In genomic region chr1:171266930-171267329, GRCh38 we compare ENCODE assay signal across 1 cellular context.
TF ChIP-seq lines count a peak whose summit lies in the region.

No MANE protein-coding gene starts in this region.

TF ChIP-seq in H1, 55 proteins besides CTCF, POLR2A, EP300 and RAD21:
- no peak for TF ChIP-seq JUN (IDR thresholded peaks at IDR 0.05; ENCODE audit: low read depth, low read length)
- TF ChIP-seq CHD2 (IDR thresholded peaks at IDR 0.05; ENCODE audit: low read length): no peak
- no peak for TF ChIP-seq KDM4A (IDR thresholded peaks at IDR 0.05; ENCODE audit: low read depth, low read length, severe bottlenecking)
- no peak for TF ChIP-seq YY1 (IDR thresholded peaks at IDR 0.05; ENCODE audit: low read depth, low read length)
- TF ChIP-seq, protein P1, sequence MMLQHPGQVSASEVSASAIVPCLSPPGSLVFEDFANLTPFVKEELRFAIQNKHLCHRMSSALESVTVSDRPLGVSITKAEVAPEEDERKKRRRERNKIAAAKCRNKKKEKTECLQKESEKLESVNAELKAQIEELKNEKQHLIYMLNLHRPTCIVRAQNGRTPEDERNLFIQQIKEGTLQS (IDR thresholded peaks at IDR 0.05; ENCODE audit: insufficient read depth, low read depth, low read length): no peak
- no peak for TF ChIP-seq RNF2 (IDR thresholded peaks at IDR 0.05; ENCODE audit: borderline replicate concordance, low read depth, low read length, missing control alignments, poor library complexity, severe bottlenecking)
- TF ChIP-seq BCL11A (IDR thresholded peaks at IDR 0.05; ENCODE audit: low read depth in 2 of 2, low read length in 2 of 2): no peak
- TF ChIP-seq RFX5 (IDR thresholded peaks at IDR 0.05; ENCODE audit: borderline replicate concordance, low read depth, low read length): no peak
- no peak for TF ChIP-seq CHD1 (IDR thresholded peaks at IDR 0.05; ENCODE audit: low read depth, low read length)
- no peak for TF ChIP-seq BACH1 (IDR thresholded peaks at IDR 0.05; ENCODE audit: low read length)
- TF ChIP-seq SIRT6 (IDR thresholded peaks at IDR 0.05; ENCODE audit: low read length): no peak
- no peak for TF ChIP-seq POLR2AphosphoS5 (IDR thresholded peaks at IDR 0.05; ENCODE audit: low read depth, low read length)
- TF ChIP-seq SP4 (IDR thresholded peaks at IDR 0.05; ENCODE audit: low read length): no peak
- TF ChIP-seq JUND (IDR thresholded peaks at IDR 0.05; ENCODE audit: low read length): no peak
- no peak for TF ChIP-seq USF2 (IDR thresholded peaks at IDR 0.05; ENCODE audit: low read length)
- no peak for TF ChIP-seq EGR1 (IDR thresholded peaks at IDR 0.05; ENCODE audit: borderline replicate concordance, low read depth, low read length)
- TF ChIP-seq CBX8 (IDR thresholded peaks at IDR 0.05; ENCODE audit: borderline replicate concordance, low read depth, low read length): no peak
- no peak for TF ChIP-seq POU5F1 (IDR thresholded peaks at IDR 0.05; ENCODE audit: low read depth, low read length)
- no peak for TF ChIP-seq KDM1A (IDR thresholded peaks at IDR 0.05; ENCODE audit: borderline replicate concordance, low read length)
TF ChIP-seq in H1: peak in this region for 0.
